ENCODE assay signal across 1 cellular context in genomic region chr10:97063983-97064837, GRCh38.
TF ChIP-seq lines count a peak whose summit lies in the region.

No MANE protein-coding gene starts in this region.

TF ChIP-seq in H1, 55 proteins besides CTCF, POLR2A, EP300 and RAD21 (continued from another document):
- TF ChIP-seq CHD7 (IDR thresholded peaks at IDR 0.05; ENCODE audit: insufficient replicate concordance, low read length) (no peak), HDAC6 (IDR thresholded peaks at IDR 0.05; ENCODE audit: low read depth, low read length) (no peak), JUND (IDR thresholded peaks at IDR 0.05; ENCODE audit: low read length) (no peak), YY1 (IDR thresholded peaks at IDR 0.05; ENCODE audit: low read depth, low read length) (no peak), SP2 (IDR thresholded peaks at IDR 0.05; ENCODE audit: low read length) (no peak), KDM1A (IDR thresholded peaks at IDR 0.05; ENCODE audit: borderline replicate concordance, low read length) (no peak), FOSL1 (IDR thresholded peaks at IDR 0.05; ENCODE audit: insufficient read depth, low read depth, low read length) (no peak), BCL11A (IDR thresholded peaks at IDR 0.05; ENCODE audit: low read depth in 2 of 2, low read length in 2 of 2) (no peak), SP1 (IDR thresholded peaks at IDR 0.05; ENCODE audit: low read depth, low read length) (no peak), KDM5A (IDR thresholded peaks at IDR 0.05; ENCODE audit: low read length) (no peak), SIX5 (IDR thresholded peaks at IDR 0.05; ENCODE audit: low read depth, low read length) (no peak), TEAD4 (IDR thresholded peaks at IDR 0.05; ENCODE audit: low read depth, low read length) (no peak), SIN3A (conservative IDR thresholded peaks at IDR 0.05 in 1 of 2, IDR thresholded peaks at IDR 0.05 in 1 of 2; ENCODE audit: low read depth in 1 of 2, low read length in 2 of 2) (no peak)
